In the genomic region with DNA sequence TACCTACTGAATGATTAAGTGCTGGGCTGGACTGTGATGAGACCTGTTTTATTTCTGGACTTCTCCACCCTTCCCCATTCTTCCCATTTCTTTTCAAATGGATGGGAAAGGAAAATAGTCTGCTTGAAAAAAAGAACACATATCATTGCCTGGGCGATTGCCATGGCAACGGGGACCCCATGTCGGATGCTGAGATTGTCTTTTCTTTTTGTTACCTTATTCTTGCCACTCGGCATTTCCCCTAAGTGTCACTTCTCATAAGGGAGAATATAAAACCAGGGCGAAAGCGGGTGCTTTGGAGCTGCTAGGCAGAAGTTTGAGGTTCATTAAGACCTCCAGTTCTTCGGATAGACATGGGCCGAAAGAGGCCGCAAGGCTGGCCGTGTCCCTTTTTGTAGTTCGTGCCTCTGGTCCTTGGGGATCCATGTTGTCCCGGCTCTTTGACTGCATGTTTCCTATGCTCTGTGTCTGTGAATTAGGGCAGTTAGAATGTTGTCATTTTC, we compare ENCODE assay signal across 10 cellular contexts. TPM values are rescaled to one million over a fixed set of nuclear protein-coding genes. Genes with fewer than 3 reads are reported as not detected.
A peak's percentile ranks its signal among the peaks of the same experiment; 100 is the strongest.
DNase-seq lines count a peak whose midpoint lies in the region; ATAC-seq, FAIRE-seq and TF ChIP-seq lines count a peak whose summit lies in the region.
"Had no signal": no experiment of that assay in that cellular context is flagged by ENCODE, and none has a peak within 500 bp of the region (broad histone marks: within the 10 kb centered on the region; RNA-seq: fewer than 3 reads in every experiment).

No MANE protein-coding gene starts in this region.

- FAIRE-seq in RCC 7860 (lab: Jason Lieb, UNC) = no peak
- FAIRE-seq: GM12892 had no signal

- H3K4me1 Mint-ChIP-seq in endodermal cell = peaks cover 5% of the 10 kb centered on the region
- peaks cover 4 to 7% of the 10 kb centered on the region in 2 donors for H3K4me1 Mint-ChIP-seq in stimulated activated naive B cell treated with anti-CD40 and anti-IgM and Interleukin-4, amounts not matched to agents 10 μg/mL and 1 μg/mL and 100 μg/mL, for 72 hours

- no peak overlapping the region for H3K27ac Mint-ChIP-seq in endodermal cell
- H3K27ac Mint-ChIP-seq in stimulated activated naive B cell treated with anti-CD40 and anti-IgM and Interleukin-4, amounts not matched to agents 10 μg/mL and 1 μg/mL and 100 μg/mL, for 72 hours = no peak overlapping the region

- H3K27ac ChIP-seq in PC-3 (ENCODE audit: low read length) (no peak overlapping the region), endodermal cell (ENCODE audit: low read depth, low read length) (peak overlapping the region; percentile 38), psoas muscle (no peak overlapping the region)

- no peaks in the 10 kb centered on the region for H3K27me3 ChIP-seq in PC-3 (ENCODE audit: low read length)
- no peaks in the 10 kb centered on the region for H3K27me3 ChIP-seq in endodermal cell (ENCODE audit: control insufficient read depth, insufficient read depth, low read length, poor library complexity, severe bottlenecking)
- peaks cover 0 to 11% (median 0%) of the 10 kb centered on the region in 3 donors for H3K27me3 ChIP-seq in psoas muscle (ENCODE audit: insufficient read depth in 3 of 3, low read length in 2 of 3)

- ATAC-seq in PC-3 (no peak), psoas muscle (no peak), HG03097 (IDR thresholded peaks at IDR 0.05; ENCODE audit: low FRiP score, unreplicated experiment) (no peak)
- no peak for ATAC-seq in stimulated activated naive B cell treated with anti-CD40 and anti-IgM and Interleukin-4, amounts not matched to agents 10 μg/mL and 1 μg/mL and 100 μg/mL, for 72 hours (replicated peaks)

- H3K36me3 ChIP-seq in PC-3 (ENCODE audit: low read depth, low read length) (no peaks in the 10 kb centered on the region), endodermal cell (ENCODE audit: control insufficient read depth, insufficient read depth, low read length) (no peaks in the 10 kb centered on the region), psoas muscle (ENCODE audit: insufficient read depth in 1 of 2, low read depth in 1 of 2) (no peaks in the 10 kb centered on the region)
- H3K36me3 ChIP-seq: Peyer's patch had no signal

- DNase-seq in NCI-H748 (lab: John Stamatoyannopoulos, UW; ENCODE audit: unreplicated experiment) (peak; percentile 54), NCI-H748 treated with DMSO at 0.1 percent for 48 hours (lab: John Stamatoyannopoulos, UW) (no peak), PC-3 (no peak), endodermal cell (no peak), psoas muscle (no peak), RCC 7860 (ENCODE audit: low spot score) (no peak)
- DNase-seq in stimulated activated naive B cell treated with anti-CD40 and anti-IgM and Interleukin-4, amounts not matched to agents 10 μg/mL and 1 μg/mL and 100 μg/mL, for 72 hours = no peak
- DNase-seq: Peyer's patch had no signal

- H3K27me3 Mint-ChIP-seq in endodermal cell (ENCODE audit: insufficient read depth) = peaks cover 14% of the 10 kb centered on the region
- H3K27me3 Mint-ChIP-seq in stimulated activated naive B cell treated with anti-CD40 and anti-IgM and Interleukin-4, amounts not matched to agents 10 μg/mL and 1 μg/mL and 100 μg/mL, for 72 hours = peaks cover 36 to 38% of the 10 kb centered on the region in 2 donors

- CTCF ChIA-PET in PC-3 (lab: Charles Lee) = no interaction called here

- H2AFZ ChIP-seq in PC-3 (ENCODE audit: low read length) = no peak overlapping the region

- H3K79me2 ChIP-seq in PC-3 (ENCODE audit: low read length) = no peaks in the 10 kb centered on the region

- intact Hi-C loops in PC-3 (cut with micrococcal nuclease) (no loop called here), psoas muscle (cut with DNase I) (no loop called here)

- no peaks in the 10 kb centered on the region for H3K9me2 ChIP-seq in PC-3 (replicated peaks; ENCODE audit: low read length)

- WGBS in endodermal cell (ENCODE audit: insufficient coverage in 1 of 2, insufficient read length in 1 of 2), 2 experiments = 87 to 92% methylated on average over 7 to 12 of the region's 12 CpGs
- 64 to 71% (median 66%) methylated on average over 12 of the region's 12 CpGs for WGBS in psoas muscle, 3 donors

- no peaks in the 10 kb centered on the region for H4K20me1 ChIP-seq in PC-3 (ENCODE audit: low read length)

- peaks cover 23% of the 10 kb centered on the region for H3K9me3 Mint-ChIP-seq in endodermal cell
- no peaks in the 10 kb centered on the region for H3K9me3 Mint-ChIP-seq in stimulated activated naive B cell treated with anti-CD40 and anti-IgM and Interleukin-4, amounts not matched to agents 10 μg/mL and 1 μg/mL and 100 μg/mL, for 72 hours

- H3K36me3 Mint-ChIP-seq in endodermal cell (ENCODE audit: low read depth) = peaks cover 6% of the 10 kb centered on the region
- no peaks in the 10 kb centered on the region for H3K36me3 Mint-ChIP-seq in stimulated activated naive B cell treated with anti-CD40 and anti-IgM and Interleukin-4, amounts not matched to agents 10 μg/mL and 1 μg/mL and 100 μg/mL, for 72 hours

- H3K4me3 Mint-ChIP-seq in endodermal cell = peak overlapping the region; percentile 64
- no peak overlapping the region for H3K4me3 Mint-ChIP-seq in stimulated activated naive B cell treated with anti-CD40 and anti-IgM and Interleukin-4, amounts not matched to agents 10 μg/mL and 1 μg/mL and 100 μg/mL, for 72 hours

- no peak overlapping the region for H3K9ac ChIP-seq in PC-3 (ENCODE audit: low read length)
- H3K9ac ChIP-seq in endodermal cell (ENCODE audit: extremely low read depth, low read length, poor library complexity, severe bottlenecking) = no peak overlapping the region

- no TSS peak for BruUV-seq in PC-3 (replicated peaks; lab: Mats Ljungman, UMichigan)

- TF ChIP-seq CTCF in PC-3 (conservative IDR thresholded peaks at IDR 0.05; ENCODE audit: low read depth, low read length) (no peak), endodermal cell (conservative IDR thresholded peaks at IDR 0.05) (no peak), psoas muscle (IDR thresholded peaks at IDR 0.05) (no peak)

- POLR2A ChIA-PET in PC-3 (lab: Charles Lee; ENCODE audit: unreplicated experiment) = no interaction called here

- H3K4me1 ChIP-seq in PC-3 (ENCODE audit: insufficient read depth, low read length) (peaks cover 3% of the 10 kb centered on the region), endodermal cell (ENCODE audit: control insufficient read depth, insufficient read depth, low read length) (no peaks in the 10 kb centered on the region), psoas muscle (peaks cover 6% of the 10 kb centered on the region)

- H3K9me3 ChIP-seq in PC-3 (ENCODE audit: low read length) (no peaks in the 10 kb centered on the region), endodermal cell (ENCODE audit: control insufficient read depth, low read length) (peaks cover 19% of the 10 kb centered on the region), psoas muscle (no peaks in the 10 kb centered on the region)
- H3K9me3 ChIP-seq: Peyer's patch had no signal

- H3K4me2 ChIP-seq in PC-3 (ENCODE audit: low read length) = peak overlapping the region; percentile 88; the same call in 1 of the 2 replicates

- H3K4me3 ChIP-seq in PC-3 (ENCODE audit: low read length) (peak overlapping the region; percentile 70; the same call in 1 of the 2 replicates), endodermal cell (ENCODE audit: low read length) (no peak overlapping the region), psoas muscle (peak overlapping the region; percentile 72)

- H3F3A ChIP-seq in PC-3 (ENCODE audit: low read length, unreplicated experiment) = no peaks in the 10 kb centered on the region

RNA-seq across cellular contexts. Expression of gene FGD3, which starts 0.8 kb away (rescaled TPM):
- total RNA-seq in PC-3 (2014; rRNA removed) (5.4 and 6.3 TPM in 2 replicates), endodermal cell (1 to 10 TPM; 1.4 to 1.9 TPM), psoas muscle (1 to 10 TPM; 1.2 to 2.5 (median 1.8) TPM)
- polyA plus RNA-seq in endodermal cell (2013, experiment 1 of 2) = 0.96 TPM
- polyA plus RNA-seq in endodermal cell (2013, experiment 2 of 2) = 0.62 TPM
- under 1 TPM; 0.45 to 0.68 (median 0.58) TPM for polyA plus RNA-seq in psoas muscle
